In genomic region chr6:70863343-70863742, GRCh38 we compare ENCODE assay signal across 1 cellular context.
TF ChIP-seq lines count a peak whose summit lies in the region.

No MANE protein-coding gene starts in this region.

TF ChIP-seq in GM23338, 12 proteins besides CTCF, POLR2A, EP300 and RAD21 (continued from another document):
- TF ChIP-seq ZNF462 (CRISPR knock-in tag; IDR thresholded peaks at IDR 0.05), result no peak
- no peak for TF ChIP-seq EZH2 (IDR thresholded peaks at IDR 0.05; ENCODE audit: low read depth, unreplicated experiment)
- TF ChIP-seq ETS1 (IDR thresholded peaks at IDR 0.05), result no peak
- no peak for TF ChIP-seq NANOG (IDR thresholded peaks at IDR 0.05; ENCODE audit: borderline replicate concordance)
